Comparison of ENCODE assay signal across 16 cellular contexts in the genomic region with DNA sequence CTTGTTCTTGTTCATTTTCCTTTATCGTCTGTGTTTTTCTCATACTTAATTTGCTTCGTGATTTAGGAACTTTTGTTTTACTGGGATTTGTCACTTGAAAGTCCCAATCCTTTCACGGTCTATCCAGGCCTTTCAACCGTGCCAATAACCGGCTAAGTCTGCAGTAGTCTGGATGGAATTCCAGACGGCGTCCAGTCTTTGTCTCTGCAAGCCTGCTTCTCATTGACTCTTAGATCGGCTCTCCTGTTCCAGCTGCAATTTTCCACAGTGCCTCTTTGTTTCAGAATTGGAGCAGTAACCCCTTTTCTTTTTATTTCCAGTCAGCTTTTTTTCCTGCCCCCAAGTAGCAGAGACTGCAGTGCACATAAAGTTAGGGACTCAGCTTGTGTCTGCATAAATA. TPM values are rescaled to one million over a fixed set of nuclear protein-coding genes. Genes with fewer than 3 reads are reported as not detected.
DNase-seq lines count a peak whose midpoint lies in the region; ATAC-seq and TF ChIP-seq lines count a peak whose summit lies in the region.
"Had no signal": no experiment of that assay in that cellular context is flagged by ENCODE, and none has a peak within 500 bp of the region (broad histone marks: within the 10 kb centered on the region; RNA-seq: fewer than 3 reads in every experiment).

No MANE protein-coding gene starts in this region.

- H2BK5ac ChIP-seq in IMR-90 (ENCODE audit: low read depth, low read length, poor library complexity, severe bottlenecking): no peak overlapping the region

- no peak overlapping the region for H4K8ac ChIP-seq in IMR-90 (ENCODE audit: low read depth in 2 of 2, low read length in 2 of 2)

- H2BK20ac ChIP-seq in IMR-90 (ENCODE audit: low read depth, low read length): no peak overlapping the region

- H4K91ac ChIP-seq in IMR-90 (ENCODE audit: insufficient read depth, low read depth, low read length): no peak overlapping the region

- POLR2A ChIA-PET in IMR-90 (lab: Charles Lee; ENCODE audit: unreplicated experiment): no interaction called here

- H3K9me3 Mint-ChIP-seq in brain: peaks cover 0 to 5% (median 3%) of the 10 kb centered on the region in 5 experiments
- H3K9me3 Mint-ChIP-seq: activated naive CD4-positive, alpha-beta T cell treated with anti-CD3 and anti-CD28 coated beads, Interleukin-2, amount 50 U/mL, for 24 hours; immature natural killer cell had no signal

- H3K27ac Mint-ChIP-seq in brain: peak overlapping the region; percentile 67 to 96 (median 94)
- H3K27ac Mint-ChIP-seq: activated naive CD4-positive, alpha-beta T cell treated with anti-CD3 and anti-CD28 coated beads, Interleukin-2, amount 50 U/mL, for 24 hours; immature natural killer cell; T-cell had no signal

- no peak for TF ChIP-seq CTCF in IMR-90 (conservative IDR thresholded peaks at IDR 0.05; ENCODE audit: low read depth, low read length)
- TF ChIP-seq CTCF in brain (conservative IDR thresholded peaks at IDR 0.05): no peak

- H3K4me1 ChIP-seq in IMR-90 (ENCODE audit: control insufficient read depth, insufficient read depth, low read length): no peaks in the 10 kb centered on the region

- no peak overlapping the region for H3K56ac ChIP-seq in IMR-90 (ENCODE audit: extremely low read depth, insufficient read depth, low read length)

- BruUV-seq in IMR-90 (replicated peaks; lab: Mats Ljungman, UMichigan): no TSS peak

- peak overlapping the region; percentile 61 to 77 (median 75) for H3K4me3 Mint-ChIP-seq in brain
- H3K4me3 Mint-ChIP-seq: activated naive CD4-positive, alpha-beta T cell treated with anti-CD3 and anti-CD28 coated beads, Interleukin-2, amount 50 U/mL, for 24 hours; immature natural killer cell; T-cell had no signal

- no peak overlapping the region for H2BK15ac ChIP-seq in IMR-90 (ENCODE audit: low read depth, low read length)

- H3K27ac ChIP-seq in IMR-90 (ENCODE audit: insufficient read depth, low read length): no peak overlapping the region
- H3K27ac ChIP-seq: skin epidermis had no signal

- TF ChIP-seq RAD21 in IMR-90 (IDR thresholded peaks at IDR 0.05; ENCODE audit: low read length): no peak

- no peaks in the 10 kb centered on the region for H3K9me1 ChIP-seq in IMR-90 (ENCODE audit: insufficient read depth, low read length)

- H3K18ac ChIP-seq in IMR-90 (ENCODE audit: low read depth, low read length): no peak overlapping the region

- no peak for ATAC-seq in IMR-90 (ENCODE audit: low read depth)
- ATAC-seq: T-cell had no signal

- H3K23ac ChIP-seq in IMR-90 (ENCODE audit: low read depth, low read length): no peak overlapping the region

- no peak for TF ChIP-seq POLR2A in IMR-90 (IDR thresholded peaks at IDR 0.05; ENCODE audit: low read depth, low read length)

- intact Hi-C loops in IMR-90 (cut with micrococcal nuclease): no loop called here

- H3K4me1 Mint-ChIP-seq in brain: peaks cover 44% of the 10 kb centered on the region
- H3K4me1 Mint-ChIP-seq: activated naive CD4-positive, alpha-beta T cell treated with anti-CD3 and anti-CD28 coated beads, Interleukin-2, amount 50 U/mL, for 24 hours; immature natural killer cell; T-cell had no signal

- dilution Hi-C loops in IMR-90 (cut with HindIII; ENCODE audit: low sequenced_read_pairs, unreplicated experiment): no loop called here

- no peak for DNase-seq in IMR-90
- peak; percentile 74 for DNase-seq in islet precursor cell
- DNase-seq in putamen (ENCODE audit: low spot score): peak; percentile 50
- DNase-seq in NOMO-1 (lab: John Stamatoyannopoulos, UW; ENCODE audit: unreplicated experiment in 2 of 2): no peak
- DNase-seq in CD1c-positive myeloid dendritic cell (ENCODE audit: extremely low spot score): no peak
- no peak for DNase-seq in NCI-H1105 treated with DMSO at 0.1 percent for 48 hours (lab: John Stamatoyannopoulos, UW)
- DNase-seq: activated CD4-positive, alpha-beta T cell treated with anti-CD3 and anti-CD28 coated beads, Interleukin-2, amount 50 U/mL, for 4 hours; activated T-cell treated with anti-CD3 and anti-CD28 coated beads, Interleukin-2, amount 50 U/mL, for 1 hour; dermis blood vessel endothelial cell; immature natural killer cell; NCI-H1092; T-cell had no signal

- no peak overlapping the region for H3K14ac ChIP-seq in IMR-90 (replicated peaks; ENCODE audit: low read depth, low read length)

- H3K27me3 Mint-ChIP-seq in brain: no peaks in the 10 kb centered on the region

- no peak overlapping the region for H4K5ac ChIP-seq in IMR-90 (ENCODE audit: low read depth, low read length)

- no peak overlapping the region for H3K9ac ChIP-seq in IMR-90 (ENCODE audit: low read depth, low read length)

- no peak overlapping the region for H3K4me2 ChIP-seq in IMR-90 (ENCODE audit: low read depth, low read length)

- peak overlapping the region; percentile 51 for H2AFZ ChIP-seq in IMR-90 (replicated peaks; ENCODE audit: low read length, poor library complexity)

- no peak overlapping the region for H2BK120ac ChIP-seq in IMR-90 (ENCODE audit: low read depth, low read length)

- CTCF ChIA-PET in IMR-90 (lab: Yijun Ruan, JAX): no interaction called here

- no peaks in the 10 kb centered on the region for H4K20me1 ChIP-seq in IMR-90 (ENCODE audit: insufficient read depth, low read length)

- H3K36me3 ChIP-seq in IMR-90 (ENCODE audit: control insufficient read depth, insufficient read depth, low read length): no peaks in the 10 kb centered on the region

- no peaks in the 10 kb centered on the region for H3K79me1 ChIP-seq in IMR-90 (ENCODE audit: low read depth in 1 of 2, low read length in 2 of 2)

- 37% methylated on average over 2 of the region's 8 CpGs; no CpG with 5 or more reads in 1 of the 2 experiments for WGBS in IMR-90 (ENCODE audit: extremely low coverage in 2 of 2, insufficient read length in 1 of 2), 2 experiments

- H3K4me3 ChIP-seq in IMR-90 (ENCODE audit: insufficient read depth, low read depth, low read length): no peak overlapping the region
- H3K4me3 ChIP-seq: lung, skin epidermis had no signal

- no peak overlapping the region for H2AK9ac ChIP-seq in IMR-90 (replicated peaks; ENCODE audit: low read depth, low read length, poor library complexity)

- H3K9me3 ChIP-seq in IMR-90 (ENCODE audit: control insufficient read depth, insufficient read depth, low read length): no peaks in the 10 kb centered on the region

- no peak overlapping the region for H2AK5ac ChIP-seq in IMR-90 (ENCODE audit: low read depth, low read length)

- H3K27me3 ChIP-seq in IMR-90 (ENCODE audit: control insufficient read depth, insufficient read depth, low read length): peaks cover 5% of the 10 kb centered on the region; the same call in 1 of the 2 replicates

- H3K36me3 Mint-ChIP-seq in brain: no peaks in the 10 kb centered on the region
- H3K36me3 Mint-ChIP-seq: activated naive CD4-positive, alpha-beta T cell treated with anti-CD3 and anti-CD28 coated beads, Interleukin-2, amount 50 U/mL, for 24 hours; immature natural killer cell; T-cell had no signal

- in situ Hi-C loops in IMR-90 (cut with MboI; ENCODE audit: low sequenced_read_pairs): no loop called here

- H3K4ac ChIP-seq in IMR-90 (ENCODE audit: low read depth, low read length): no peak overlapping the region

TF ChIP-seq in IMR-90, 13 proteins besides CTCF, POLR2A, EP300 and RAD21:
- TF ChIP-seq MAZ (IDR thresholded peaks at IDR 0.05; ENCODE audit: borderline replicate concordance, low read depth, low read length) (no peak), BHLHE40 (IDR thresholded peaks at IDR 0.05; ENCODE audit: low read depth, low read length) (no peak), MXI1 (IDR thresholded peaks at IDR 0.05; ENCODE audit: borderline replicate concordance, low read depth, low read length) (no peak), RCOR1 (IDR thresholded peaks at IDR 0.05; ENCODE audit: insufficient replicate concordance, low read length) (no peak), SMC3 (IDR thresholded peaks at IDR 0.05; ENCODE audit: low read depth, low read length) (no peak), RFX5 (IDR thresholded peaks at IDR 0.05; ENCODE audit: low read depth, low read length) (no peak), CHD1 (IDR thresholded peaks at IDR 0.05; ENCODE audit: low read depth, low read length) (no peak), MAFK (IDR thresholded peaks at IDR 0.05; ENCODE audit: low read depth, low read length) (no peak), FOS (IDR thresholded peaks at IDR 0.05; ENCODE audit: low read depth, low read length) (no peak), NFE2L2 (IDR thresholded peaks at IDR 0.05; ENCODE audit: low read depth, low read length) (no peak)

RNA-seq across cellular contexts. Expression of gene DHRSX, which starts 37.2 kb away (rescaled TPM):
- total RNA-seq in IMR-90 (2012; rRNA removed): 26.2 and 28.3 TPM in 2 replicates
- polyA plus RNA-seq in IMR-90 (2012; rRNA removed) (38.0 and 42.7 TPM in 2 replicates), brain (ENCODE audit: insufficient read depth, low read depth, low replicate concordance) (18.1 TPM)
- polyA plus RNA-seq in IMR-90 (2012; cell fraction: cytosol; rRNA removed): 28.3 and 35.0 TPM in 2 replicates
- polyA plus RNA-seq in IMR-90 (2012; cell fraction: nucleus; rRNA removed; ENCODE audit: low replicate concordance): 28.1 and 30.9 TPM in 2 replicates

RNA-seq across cellular contexts. Expression of gene ZBED1, which starts 37.2 kb away (rescaled TPM):
- 13.1 and 13.6 TPM in 2 replicates for total RNA-seq in IMR-90 (2012; rRNA removed)
- polyA plus RNA-seq in IMR-90 (2012; rRNA removed): 21.5 and 22.4 TPM in 2 replicates
- polyA plus RNA-seq in IMR-90 (2012; cell fraction: cytosol; rRNA removed): 14.3 and 22.8 TPM in 2 replicates
- polyA plus RNA-seq in IMR-90 (2012; cell fraction: nucleus; rRNA removed; ENCODE audit: low replicate concordance): 6.0 and 10.4 TPM in 2 replicates
- 21.2 TPM for polyA plus RNA-seq in brain (ENCODE audit: insufficient read depth, low read depth, low replicate concordance)

Comparison
In these comparisons a context has a peak if more than half of its experiments do, and no peak if none do; other contexts are left out.
1. DNase-seq: peak in islet precursor cell (single experiment) and putamen (single experiment); none in IMR-90 (single experiment), NOMO-1 (0 of 2), CD1c-positive myeloid dendritic cell (single experiment) and NCI-H1105 treated with DMSO at 0.1 percent for 48 hours (single experiment).